Comparison of ENCODE assay signal across 22 cellular contexts in genomic region chr10:104767282-104767681, GRCh38.
"Had no signal": no experiment of that assay in that cellular context is flagged by ENCODE, and none has a peak within 500 bp of the region (broad histone marks: within the 10 kb centered on the region; RNA-seq: fewer than 3 reads in every experiment).

No MANE protein-coding gene starts in this region.

- H3K9me3 ChIP-seq: left ventricle myocardium inferior, psoas muscle, spleen, testis, tibial artery had no signal

- H3K4me3 ChIP-seq: dorsolateral prefrontal cortex, left ventricle myocardium inferior, lung, ovary, psoas muscle, skin epidermis, spleen, testis, tibial artery had no signal

- H3K9me3 Mint-ChIP-seq: memory B cell; natural killer cell; stimulated activated memory B cell treated with anti-CD40 and anti-IgM and Interleukin-4, amounts not matched to agents 10 μg/mL and 1 μg/mL and 100 μg/mL, for 72 hours; type B pancreatic cell had no signal

- H3K27ac Mint-ChIP-seq: memory B cell; natural killer cell; stimulated activated memory B cell treated with anti-CD40 and anti-IgM and Interleukin-4, amounts not matched to agents 10 μg/mL and 1 μg/mL and 100 μg/mL, for 72 hours; type B pancreatic cell had no signal

- H3K4me1 ChIP-seq: left ventricle myocardium inferior, psoas muscle, spleen, testis, tibial artery had no signal

- H3K27me3 ChIP-seq: ovary, testis had no signal

- DNase-seq: dorsolateral prefrontal cortex; effector CD4-positive, alpha-beta T cell; hypothalamus; left cardiac atrium; left ventricle myocardium inferior; natural killer cell; occipital lobe; ovary; posterior cingulate gyrus; psoas muscle; right cardiac atrium; spleen; stimulated activated CD4-positive, alpha-beta T cell treated with anti-CD3 and anti-CD28 coated beads, Interleukin-4, amount 100 ng/mL, for 4 hours; stimulated activated naive CD8-positive, alpha-beta T cell treated with anti-CD3 and anti-CD28 coated beads, Interleukin-15, Interleukin-2, amounts not matched to agents 100 U/mL and 50 U/mL, for 24 hours; substantia nigra; testis; tibial artery had no signal

- H3K4me1 Mint-ChIP-seq: memory B cell; natural killer cell; stimulated activated memory B cell treated with anti-CD40 and anti-IgM and Interleukin-4, amounts not matched to agents 10 μg/mL and 1 μg/mL and 100 μg/mL, for 72 hours had no signal

- H3K36me3 Mint-ChIP-seq: memory B cell; natural killer cell; stimulated activated memory B cell treated with anti-CD40 and anti-IgM and Interleukin-4, amounts not matched to agents 10 μg/mL and 1 μg/mL and 100 μg/mL, for 72 hours; type B pancreatic cell had no signal

- H3K4me3 Mint-ChIP-seq: memory B cell; natural killer cell; stimulated activated memory B cell treated with anti-CD40 and anti-IgM and Interleukin-4, amounts not matched to agents 10 μg/mL and 1 μg/mL and 100 μg/mL, for 72 hours; type B pancreatic cell had no signal

- H3K36me3 ChIP-seq: left ventricle myocardium inferior, ovary, spleen, tibial artery had no signal

- H3K27ac ChIP-seq: dorsolateral prefrontal cortex, left ventricle myocardium inferior, ovary, psoas muscle, skin epidermis, spleen, testis, tibial artery had no signal

- H3K27me3 Mint-ChIP-seq: stimulated activated memory B cell treated with anti-CD40 and anti-IgM and Interleukin-4, amounts not matched to agents 10 μg/mL and 1 μg/mL and 100 μg/mL, for 72 hours had no signal

- ATAC-seq: left cardiac atrium; natural killer cell; psoas muscle; right cardiac atrium; stimulated activated memory B cell treated with anti-CD40 and anti-IgM and Interleukin-4, amounts not matched to agents 10 μg/mL and 1 μg/mL and 100 μg/mL, for 72 hours; stimulated activated naive CD8-positive, alpha-beta T cell treated with anti-CD3 and anti-CD28 coated beads, Interleukin-15, Interleukin-2, amounts not matched to agents 100 U/mL and 50 U/mL, for 24 hours had no signal
